27 cellular contexts compared by ENCODE assay signal in the genomic region with DNA sequence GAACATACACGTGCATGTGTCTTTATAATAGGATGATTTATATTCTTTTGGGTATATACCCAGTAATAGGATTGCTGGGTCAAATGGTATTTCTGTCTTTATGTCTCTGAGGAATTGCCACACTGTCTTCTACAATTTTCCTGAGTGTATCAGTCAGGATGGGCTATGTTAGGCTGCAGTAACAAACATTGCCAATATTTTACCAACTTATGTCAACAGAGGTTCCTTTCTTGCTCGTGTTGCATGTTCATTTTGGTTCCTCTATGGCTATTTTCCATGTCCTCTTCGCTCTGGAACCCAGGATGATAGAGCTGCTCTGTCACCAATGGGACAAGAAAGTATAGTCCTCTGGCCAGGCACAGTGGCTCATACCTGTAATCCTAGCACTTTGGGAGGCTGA.
"Had no signal": no experiment of that assay in that cellular context is flagged by ENCODE, and none has a peak within 500 bp of the region (broad histone marks: within the 10 kb centered on the region; RNA-seq: fewer than 3 reads in every experiment).

No MANE protein-coding gene starts in this region.

- ATAC-seq: stimulated activated effector memory CD8-positive, alpha-beta T cell treated with anti-CD3 and anti-CD28 coated beads, Interleukin-12 subunit alpha, Interleukin-12 subunit beta, amount 100 ng/mL, for 72 hours; stimulated activated memory B cell treated with anti-CD40 and anti-IgM and Interleukin-4, amounts not matched to agents 10 μg/mL and 1 μg/mL and 100 μg/mL, for 72 hours; stimulated activated naive B cell treated with anti-CD40 and anti-IgM and Interleukin-4, amounts not matched to agents 10 μg/mL and 1 μg/mL and 100 μg/mL, for 72 hours; stimulated activated naive CD8-positive, alpha-beta T cell treated with anti-CD3 and anti-CD28 coated beads, Interleukin-15, amount 100 ng/mL, for 72 hours; stimulated activated naive CD8-positive, alpha-beta T cell treated with anti-CD3 and anti-CD28 coated beads, Interleukin-15, Interleukin-2, amounts not matched to agents 100 U/mL and 50 U/mL, for 24 hours; upper lobe of right lung had no signal

- H3K9me3 ChIP-seq: stomach, suprapubic skin, testis, thoracic aorta, thyroid gland, tibial artery, tibial nerve, transverse colon, upper lobe of left lung, upper lobe of right lung, uterus, vagina had no signal

- H3K4me1 ChIP-seq: stomach, suprapubic skin, testis, tibial artery, tibial nerve, transverse colon, upper lobe of left lung, upper lobe of right lung, uterus, vagina had no signal

- H3K27ac ChIP-seq: stomach, suprapubic skin, testis, thoracic aorta, thyroid gland, tibial artery, tibial nerve, transverse colon, upper lobe of left lung, upper lobe of right lung, uterus, vagina had no signal

- H3K27me3 ChIP-seq: stomach, suprapubic skin, testis, thyroid gland, tibial artery, tibial nerve, transverse colon, upper lobe of left lung, uterus, vagina had no signal

- H3K4me3 ChIP-seq: stomach, suprapubic skin, testis, thoracic aorta, thyroid gland, tibial artery, tibial nerve, transverse colon, upper lobe of left lung, upper lobe of right lung, uterus, vagina had no signal

- FAIRE-seq: urothelium cell line had no signal

- DNase-seq: stimulated activated CD4-positive, alpha-beta T cell treated with anti-CD3 and anti-CD28 coated beads, Interleukin-2, amount 100 ng/mL, for 48 hours; stimulated activated CD4-positive, alpha-beta T cell treated with anti-CD3 and anti-CD28 coated beads, Interleukin-4, amount 100 ng/mL, for 1 hour; stimulated activated CD4-positive, alpha-beta T cell treated with anti-CD3 and anti-CD28 coated beads, Interleukin-4, amount 100 ng/mL, for 24 hours; stimulated activated CD4-positive, alpha-beta T cell treated with anti-CD3 and anti-CD28 coated beads, Interleukin-4, amount 100 ng/mL, for 4 hours; stimulated activated CD8-positive, alpha-beta memory T cell treated with anti-CD3 and anti-CD28 coated beads, Interleukin-4, amount 100 ng/mL, for 48 hours; stimulated activated naive B cell treated with anti-CD40 and anti-IgM and Interleukin-4, amounts not matched to agents 10 μg/mL and 1 μg/mL and 100 μg/mL, for 72 hours; stimulated activated naive CD4-positive, alpha-beta T cell; stimulated activated naive CD4-positive, alpha-beta T cell treated with Interleukin-2 at 50 U/mL for 16 hours; stimulated activated naive CD8-positive, alpha-beta T cell treated with anti-CD3 and anti-CD28 coated beads, Interleukin-15, amount 100 ng/mL, for 72 hours; stimulated activated naive CD8-positive, alpha-beta T cell treated with anti-CD3 and anti-CD28 coated beads, Interleukin-15, Interleukin-2, amounts not matched to agents 100 U/mL and 50 U/mL, for 24 hours; stomach; substantia nigra; testis; thyroid gland; tibial artery; transverse colon; trophoblast cell; upper lobe of left lung; upper lobe of right lung; uterus had no signal

- H3K36me3 ChIP-seq: stomach, suprapubic skin, thoracic aorta, thyroid gland, tibial artery, tibial nerve, transverse colon, upper lobe of left lung, upper lobe of right lung, uterus, vagina had no signal
